Comparison of ENCODE assay signal across 19 cellular contexts in the genomic region with DNA sequence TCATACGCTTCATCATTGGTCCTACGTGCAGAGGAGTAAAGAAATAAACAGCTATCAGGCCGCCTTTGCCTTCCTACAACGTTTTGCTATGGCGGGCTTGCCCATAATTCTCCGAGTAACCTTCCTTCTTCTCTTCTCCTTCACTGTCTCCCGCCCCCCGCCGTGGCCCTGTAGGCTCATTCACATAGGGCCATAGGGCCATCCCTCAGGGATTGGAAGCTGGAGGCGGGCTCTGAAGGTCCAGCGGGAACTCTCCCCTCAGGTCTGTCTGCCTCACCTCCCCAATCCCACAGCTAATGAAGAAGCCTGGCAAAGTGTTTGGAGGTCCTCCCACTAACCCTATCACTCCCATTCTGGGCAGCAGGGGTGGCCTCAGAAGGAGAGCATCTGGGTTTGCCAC. TPM values are rescaled to one million over a fixed set of nuclear protein-coding genes. Genes with fewer than 3 reads are reported as not detected.
"Had no signal": no experiment of that assay in that cellular context is flagged by ENCODE, and none has a peak within 500 bp of the region (broad histone marks: within the 10 kb centered on the region; RNA-seq: fewer than 3 reads in every experiment).

No MANE protein-coding gene starts in this region.

- H3K27ac ChIP-seq: cardiac muscle cell, esophagus squamous epithelium, lower lobe of right lung, psoas muscle, suprapubic skin, transverse colon, uterus had no signal

- H3K27ac Mint-ChIP-seq: activated CD4-positive, alpha-beta memory T cell treated with anti-CD3 and anti-CD28 coated beads for 36 hours; activated CD8-positive, alpha-beta memory T cell treated with anti-CD3 and anti-CD28 coated beads, Interleukin-2, amount 10 ng/mL, durations not matched to agents 7 days and 5 days; activated naive CD8-positive, alpha-beta T cell; dendritic cell treated with granulocyte-macrophage colony-stimulating factor and Interleukin-4, amounts not matched to agents 40 ng/mL and 50 ng/mL, for 4 days; stimulated activated naive CD8-positive, alpha-beta T cell treated with anti-CD3 and anti-CD28 coated beads, Interleukin-15, amount 100 ng/mL, for 72 hours; T-helper 2 cell treated with Interferon-gamma antibody and Interleukin-4, amounts not matched to agents 5 μg/mL and 100 μg/mL, for 36 hours had no signal

- H3K27me3 ChIP-seq: cardiac muscle cell, uterus had no signal

- H3K9me3 Mint-ChIP-seq: activated B cell treated with CpG ODN at 0.5 μM for 24 hours; activated CD4-positive, alpha-beta memory T cell treated with anti-CD3 and anti-CD28 coated beads for 36 hours; dendritic cell treated with granulocyte-macrophage colony-stimulating factor and Interleukin-4, amounts not matched to agents 40 ng/mL and 50 ng/mL, for 4 days; nephron; stimulated activated naive CD8-positive, alpha-beta T cell treated with anti-CD3 and anti-CD28 coated beads, Interleukin-15, amount 100 ng/mL, for 72 hours; T-helper 2 cell treated with Interferon-gamma antibody and Interleukin-4, amounts not matched to agents 5 μg/mL and 100 μg/mL, for 36 hours had no signal

- H3K36me3 Mint-ChIP-seq: activated CD4-positive, alpha-beta memory T cell treated with anti-CD3 and anti-CD28 coated beads for 36 hours; activated CD8-positive, alpha-beta memory T cell treated with anti-CD3 and anti-CD28 coated beads, Interleukin-2, amount 10 ng/mL, durations not matched to agents 7 days and 5 days; activated naive CD8-positive, alpha-beta T cell had no signal

- H3K4me3 ChIP-seq: cardiac muscle cell, esophagus squamous epithelium, lower lobe of right lung, psoas muscle, suprapubic skin, transverse colon, uterus had no signal

- H3K4me1 Mint-ChIP-seq: stimulated activated naive CD8-positive, alpha-beta T cell treated with anti-CD3 and anti-CD28 coated beads, Interleukin-15, amount 100 ng/mL, for 72 hours had no signal

- H3K36me3 ChIP-seq: cardiac muscle cell, esophagus squamous epithelium, lower lobe of right lung, suprapubic skin, transverse colon, uterus had no signal

- H3K4me3 Mint-ChIP-seq: activated CD4-positive, alpha-beta memory T cell treated with anti-CD3 and anti-CD28 coated beads for 36 hours; activated CD8-positive, alpha-beta memory T cell treated with anti-CD3 and anti-CD28 coated beads, Interleukin-2, amount 10 ng/mL, durations not matched to agents 7 days and 5 days; activated naive CD8-positive, alpha-beta T cell; dendritic cell treated with granulocyte-macrophage colony-stimulating factor and Interleukin-4, amounts not matched to agents 40 ng/mL and 50 ng/mL, for 4 days; nephron; stimulated activated naive CD8-positive, alpha-beta T cell treated with anti-CD3 and anti-CD28 coated beads, Interleukin-15, amount 100 ng/mL, for 72 hours; T-helper 2 cell treated with Interferon-gamma antibody and Interleukin-4, amounts not matched to agents 5 μg/mL and 100 μg/mL, for 36 hours had no signal

- DNase-seq: activated B cell treated with CpG ODN at 0.5 μM for 24 hours; activated CD4-positive, alpha-beta memory T cell treated with anti-CD3 and anti-CD28 coated beads for 36 hours; activated CD4-positive, alpha-beta T cell treated with anti-CD3 and anti-CD28 coated beads for 4 hours; activated CD8-positive, alpha-beta memory T cell treated with anti-CD3 and anti-CD28 coated beads, Interleukin-2, amount 10 ng/mL, durations not matched to agents 7 days and 5 days; effector memory CD4-positive, alpha-beta T cell; esophagus squamous epithelium; lower lobe of right lung; psoas muscle; right cardiac atrium; stimulated activated naive CD8-positive, alpha-beta T cell treated with anti-CD3 and anti-CD28 coated beads, Interleukin-15, amount 100 ng/mL, for 72 hours; transverse colon; uterus had no signal

- H3K9me3 ChIP-seq: esophagus squamous epithelium, lower lobe of right lung, psoas muscle, suprapubic skin, transverse colon, uterus had no signal

- H3K4me1 ChIP-seq: uterus had no signal

RNA-seq across cellular contexts. Expression of a gene that starts 43.6 kb away (rescaled TPM):
- total RNA-seq: activated CD4-positive, alpha-beta memory T cell treated with anti-CD3 and anti-CD28 coated beads for 36 hours; activated CD8-positive, alpha-beta memory T cell treated with anti-CD3 and anti-CD28 coated beads, Interleukin-2, amount 10 ng/mL, durations not matched to agents 7 days and 5 days; osteoblast had no signal
